ENCODE assay signal across 1 cellular context in genomic region chr13:76505437-76505836, GRCh38.
A peak's percentile ranks its signal among the peaks of the same experiment; 100 is the strongest.
TF ChIP-seq lines count a peak whose summit lies in the region.

No MANE protein-coding gene starts in this region.

TF ChIP-seq in IMR-90, 13 proteins besides CTCF, POLR2A, EP300 and RAD21 (continued from another document):
- peak; percentile 84 for TF ChIP-seq MAFK (IDR thresholded peaks at IDR 0.05; ENCODE audit: low read depth, low read length)
